ENCODE assay signal across 15 cellular contexts in genomic region chr17:42522798-42523278, GRCh38. TPM values are rescaled to one million over a fixed set of nuclear protein-coding genes. Genes with fewer than 3 reads are reported as not detected.
DNase-seq lines count a peak whose midpoint lies in the region; ATAC-seq, FAIRE-seq and TF ChIP-seq lines count a peak whose summit lies in the region.
"Had no signal": no experiment of that assay in that cellular context is flagged by ENCODE, and none has a peak within 500 bp of the region (broad histone marks: within the 10 kb centered on the region; RNA-seq: fewer than 3 reads in every experiment).

No MANE protein-coding gene starts in this region.

- H3K27me3 Mint-ChIP-seq in mesothelial cell of epicardium (ENCODE audit: low read depth), result no peaks in the 10 kb centered on the region
- H3K27me3 Mint-ChIP-seq: central memory CD8-positive, alpha-beta T cell had no signal

- H4K8ac ChIP-seq in H1 (ENCODE audit: extremely low read depth, insufficient read depth, low read length), result no peak overlapping the region

- H3K14ac ChIP-seq in H1 (ENCODE audit: insufficient read length), result no peak overlapping the region

- peaks cover 67% of the 10 kb centered on the region for H3K4me1 Mint-ChIP-seq in mesothelial cell of epicardium

- no peaks in the 10 kb centered on the region for H3K79me1 ChIP-seq in H1 (ENCODE audit: low read depth, low read length)

- ATAC-seq in GM18861 (IDR thresholded peaks at IDR 0.05; ENCODE audit: unreplicated experiment), result no peak
- no peak for ATAC-seq in GM19467 (IDR thresholded peaks at IDR 0.05; ENCODE audit: unreplicated experiment)
- ATAC-seq in GM19452 (IDR thresholded peaks at IDR 0.05; ENCODE audit: unreplicated experiment), result no peak

- H3K79me2 ChIP-seq in H1 (ENCODE audit: control insufficient read depth in 1 of 2, insufficient read depth in 2 of 2, low read length in 2 of 2), result no peaks in the 10 kb centered on the region

- H2BK20ac ChIP-seq in H1 (ENCODE audit: low read length), result no peak overlapping the region

- H3K18ac ChIP-seq in H1 (ENCODE audit: extremely low read depth, low read length), result no peak overlapping the region

- no peak overlapping the region for H4K91ac ChIP-seq in H1 (replicated peaks; ENCODE audit: insufficient read length, low read length)

- no peak overlapping the region for H2AFZ ChIP-seq in H1 (ENCODE audit: low read length)
- H2AFZ ChIP-seq: PC-9 had no signal

- no peak overlapping the region for H3K27ac ChIP-seq in H1 (ENCODE audit: low read depth, low read length)
- H3K27ac ChIP-seq in subcutaneous abdominal adipose tissue (ENCODE audit: low read depth, low read length), result peak overlapping the region; percentile 100
- H3K27ac ChIP-seq: PC-9 had no signal

- CTCF ChIA-PET in H1 (lab: Charles Lee; ENCODE audit: partially characterized antibody), result interaction anchor here (2.0 kb wide), 1 partner anchor 81 kb away, joined by 5 read pairs; no protein-coding TSS in a partner anchor

- H3K4me3 Mint-ChIP-seq in mesothelial cell of epicardium, result no peak overlapping the region
- H3K4me3 Mint-ChIP-seq: activated CD4-positive, alpha-beta memory T cell treated with anti-CD3 and anti-CD28 coated beads for 36 hours; central memory CD8-positive, alpha-beta T cell had no signal

- no peak overlapping the region for H2BK12ac ChIP-seq in H1 (ENCODE audit: low read depth, low read length)

- no peak overlapping the region for H2BK15ac ChIP-seq in H1 (ENCODE audit: low read length)

- H3K23ac ChIP-seq in H1 (ENCODE audit: insufficient read length), result no peak overlapping the region

- no peaks in the 10 kb centered on the region for H3K9me3 ChIP-seq in NT2/D1 (ENCODE audit: insufficient read depth, low read length)
- H3K9me3 ChIP-seq in H1 (ENCODE audit: insufficient read depth in 2 of 2, low read depth in 1 of 2, low read length in 1 of 2), result no peaks in the 10 kb centered on the region
- H3K9me3 ChIP-seq in subcutaneous abdominal adipose tissue (ENCODE audit: control insufficient read depth in 5 of 5, low read length in 5 of 5), result no peaks in the 10 kb centered on the region

- 88% methylated on average over 6 of the region's 8 CpGs; no CpG with 5 or more reads in 1 of the 2 experiments for WGBS in H1 (ENCODE audit: extremely low coverage in 1 of 2, insufficient coverage in 1 of 2, insufficient read length in 1 of 2, insufficient replicate concordance in 2 of 2, low coverage in 1 of 2, low lambda C conversion rate in 2 of 2, missing lambda C conversion rate in 1 of 2), 2 experiments

- peaks cover 2 to 7% of the 10 kb centered on the region in 2 experiments for H4K20me1 ChIP-seq in H1 (replicated peaks in 1 of 2; ENCODE audit: control insufficient read depth in 1 of 2, insufficient read depth in 2 of 2, low read length in 2 of 2)

- H2BK5ac ChIP-seq in H1 (ENCODE audit: low read depth, low read length), result no peak overlapping the region

- H3K4me2 ChIP-seq in H1 (ENCODE audit: insufficient read depth in 1 of 2, low read depth in 2 of 2, low read length in 2 of 2), result no peak overlapping the region
- H3K4me2 ChIP-seq: PC-9 had no signal

- H3K23me2 ChIP-seq in H1 (ENCODE audit: low read depth, low read length), result no peaks in the 10 kb centered on the region

- H3K36me3 Mint-ChIP-seq in mesothelial cell of epicardium, result peaks cover 10% of the 10 kb centered on the region

- peaks cover 46% of the 10 kb centered on the region for H3K4me1 ChIP-seq in NT2/D1 (ENCODE audit: insufficient read depth, insufficient read length)
- H3K4me1 ChIP-seq in H1 (replicated peaks in 1 of 4; ENCODE audit: control insufficient read depth in 3 of 4, insufficient read depth in 4 of 4, low read length in 3 of 4), result peaks cover 6 to 18% (median 15%) of the 10 kb centered on the region in 4 experiments
- peaks cover 47 to 75% (median 67%) of the 10 kb centered on the region in 5 donors for H3K4me1 ChIP-seq in subcutaneous abdominal adipose tissue (ENCODE audit: control insufficient read depth in 5 of 5, insufficient read depth in 5 of 5, low read length in 5 of 5)

- TF ChIP-seq CTCF in H1 (IDR thresholded peaks at IDR 0.05; ENCODE audit: control extremely low read depth in 1 of 3, insufficient read depth in 1 of 3, low read depth in 1 of 3, low read length in 3 of 3), result no peak
- no peak for TF ChIP-seq CTCF in mesothelial cell of epicardium (IDR thresholded peaks at IDR 0.05; ENCODE audit: unreplicated experiment)

- H3K36me3 ChIP-seq in NT2/D1 (ENCODE audit: insufficient read depth, insufficient read length, low read length) (peaks cover 34% of the 10 kb centered on the region), H1 (ENCODE audit: control insufficient read depth in 2 of 4, insufficient read depth in 4 of 4, low read length in 3 of 4) (peaks cover 3 to 9% (median 5%) of the 10 kb centered on the region in 4 experiments; a peak in 5 of 8 replicates), subcutaneous abdominal adipose tissue (ENCODE audit: control insufficient read depth in 5 of 5, insufficient read depth in 5 of 5, low read length in 5 of 5) (peaks cover 0 to 13% (median 2%) of the 10 kb centered on the region in 5 donors)

- no peaks in the 10 kb centered on the region for H3K9me3 Mint-ChIP-seq in mesothelial cell of epicardium
- H3K9me3 Mint-ChIP-seq: activated CD4-positive, alpha-beta memory T cell treated with anti-CD3 and anti-CD28 coated beads for 36 hours; central memory CD8-positive, alpha-beta T cell had no signal

- no peak overlapping the region for H2BK120ac ChIP-seq in H1 (replicated peaks; ENCODE audit: low read depth, low read length)

- no peak overlapping the region for H4K5ac ChIP-seq in H1 (ENCODE audit: insufficient read length, low read depth, low read length)

- H3K27me3 ChIP-seq in NT2/D1 (ENCODE audit: insufficient read depth, insufficient read length) (no peaks in the 10 kb centered on the region), H1 (replicated peaks in 1 of 4; ENCODE audit: control insufficient read depth in 3 of 4, extremely low read depth in 1 of 4, insufficient read depth in 3 of 4, low read length in 3 of 4) (no peaks in the 10 kb centered on the region; a peak in 3 of 7 replicates), subcutaneous abdominal adipose tissue (ENCODE audit: control insufficient read depth in 5 of 5, insufficient read depth in 4 of 5, low read length in 5 of 5) (no peaks in the 10 kb centered on the region)

- peak overlapping the region; percentile 99 for H3K27ac Mint-ChIP-seq in mesothelial cell of epicardium
- H3K27ac Mint-ChIP-seq: activated CD4-positive, alpha-beta memory T cell treated with anti-CD3 and anti-CD28 coated beads for 36 hours had no signal

- H3K4me3 ChIP-seq in NT2/D1 (ENCODE audit: insufficient read length, low read depth) (no peak overlapping the region), H1 (ENCODE audit: extremely low read depth in 1 of 4, insufficient read depth in 2 of 4, low read depth in 3 of 4, low read length in 4 of 4) (no peak overlapping the region), subcutaneous abdominal adipose tissue (ENCODE audit: low read depth in 1 of 5, low read length in 5 of 5) (no peak overlapping the region)
- H3K4me3 ChIP-seq: PC-9 had no signal

- no peak overlapping the region for H2AK5ac ChIP-seq in H1 (ENCODE audit: low read depth, low read length)

- no peak for FAIRE-seq in H1 (lab: Jason Lieb, UNC)
- FAIRE-seq: HTR-8/SVneo had no signal

- POLR2A ChIA-PET in H1 (lab: Charles Lee; ENCODE audit: partially characterized antibody), result interaction anchor here (0.7 to 0.9 kb wide), 2 partner anchors 11 to 15 kb away, joined by 3 read pairs; no protein-coding TSS in a partner anchor

- no peak for TF ChIP-seq EP300 in H1 (IDR thresholded peaks at IDR 0.05; ENCODE audit: borderline replicate concordance in 1 of 2, low read depth in 2 of 2, low read length in 2 of 2)

- DNase-seq in NT2/D1 (ENCODE audit: low read depth, low spot score) (no peak), H1 (ENCODE audit: low read depth in 1 of 2, low spot score in 2 of 2) (no peak), mesothelial cell of epicardium (ENCODE audit: low spot score in 2 of 2, unreplicated experiment in 2 of 2) (no peak), NCI-H1694 treated with DMSO at 0.1 percent for 48 hours (lab: John Stamatoyannopoulos, UW) (no peak)
- DNase-seq: activated CD4-positive, alpha-beta memory T cell treated with anti-CD3 and anti-CD28 coated beads for 36 hours; activated effector memory CD4-positive, alpha-beta T cell treated with anti-CD3 and anti-CD28 coated beads, Interleukin-2, amount 50 U/mL, for 16 hours; NCI-H2227 treated with DMSO at 0.1 percent for 48 hours; PC-9; T-helper 9 cell had no signal

- H3K9ac ChIP-seq in NT2/D1 (ENCODE audit: insufficient read length, low read depth), result peak overlapping the region; percentile 27
- H3K9ac ChIP-seq in H1 (replicated peaks in 1 of 4; ENCODE audit: extremely low read depth in 1 of 4, low read depth in 3 of 4, low read length in 3 of 4), result no peak overlapping the region
- peak overlapping the region in 3 of 5 donors; percentile 42 to 56 (median 44) for H3K9ac ChIP-seq in subcutaneous abdominal adipose tissue (ENCODE audit: low read length in 5 of 5)

- TF ChIP-seq POLR2A in H1 (IDR thresholded peaks at IDR 0.05; ENCODE audit: control extremely low read depth in 1 of 2, low read depth in 2 of 2, low read length in 2 of 2), result no peak

- H3K56ac ChIP-seq in H1 (replicated peaks; ENCODE audit: insufficient read length, low read depth, low read length), result no peak overlapping the region

- H3K4ac ChIP-seq in H1 (replicated peaks; ENCODE audit: insufficient read length, low read depth, low read length), result no peak overlapping the region

- no peak for TF ChIP-seq RAD21 in H1 (IDR thresholded peaks at IDR 0.05 in 1 of 2, conservative IDR thresholded peaks at IDR 0.05 in 1 of 2; ENCODE audit: low read depth in 2 of 2, low read length in 2 of 2)

RNA-seq across cellular contexts. Expression of gene NAGLU, which starts 13.2 kb away (rescaled TPM):
- 19.4 and 21.3 TPM in 2 replicates for total RNA-seq in H1 (2021; fragmentation: NEBNext Ultra II Directional; extraction: Animal tissue kit (Norgen Biotek cat#: 25700))
- polyA plus RNA-seq in H1 (2011; rRNA removed), result 21.6 and 34.5 TPM in 2 replicates
- polyA plus RNA-seq in H1 (2011; cell fraction: cytosol; rRNA removed), result 29.6 TPM
- polyA plus RNA-seq in H1 (2011; cell fraction: nucleus; rRNA removed), result 75.7 TPM
- polyA plus RNA-seq in H1 (2012, experiment 1 of 2), result 18.1 to 23.6 TPM (median 22.0 TPM) in 4 replicates
- 21.0 TPM for polyA plus RNA-seq in H1 (2012, experiment 2 of 2)
- polyA plus RNA-seq in H1 (2013, experiment 1 of 2), result 26.7 TPM
- polyA plus RNA-seq in H1 (2013, experiment 2 of 2), result 22.1 TPM
- polyA minus RNA-seq in H1 (2011; rRNA and poly(A)+ RNA removed), result 10.9 and 12.6 TPM in 2 replicates
- 18.3 TPM for polyA minus RNA-seq in H1 (2011; cell fraction: cytosol; rRNA and poly(A)+ RNA removed)
- 27.9 TPM for polyA minus RNA-seq in H1 (2011; cell fraction: nucleus; rRNA and poly(A)+ RNA removed)
- 31.0 to 31.9 TPM (median 31.5 TPM) in 3 replicates for total RNA-seq in mesothelial cell of epicardium

RNA-seq across cellular contexts. Expression of gene HSD17B1, which starts 29.9 kb away (rescaled TPM):
- 0.88 and 1.1 TPM in 2 replicates for total RNA-seq in H1 (2021; fragmentation: NEBNext Ultra II Directional; extraction: Animal tissue kit (Norgen Biotek cat#: 25700))
- polyA plus RNA-seq in H1 (2011; rRNA removed), result 1.0 and 1.8 TPM in 2 replicates
- polyA plus RNA-seq in H1 (2011; cell fraction: cytosol; rRNA removed), result 1.1 TPM
- polyA plus RNA-seq in H1 (2011; cell fraction: nucleus; rRNA removed), result 3.2 TPM
- polyA plus RNA-seq in H1 (2012, experiment 1 of 2), result 0.76 to 1.6 TPM (median 1.5 TPM) in 4 replicates
- polyA plus RNA-seq in H1 (2012, experiment 2 of 2), result 0.97 TPM
- 0.83 TPM for polyA plus RNA-seq in H1 (2013, experiment 1 of 2)
- 0.75 TPM for polyA plus RNA-seq in H1 (2013, experiment 2 of 2)
- 0.41 and 0.54 TPM in 2 replicates for polyA minus RNA-seq in H1 (2011; rRNA and poly(A)+ RNA removed)
- not detected for polyA minus RNA-seq in H1 (2011; cell fraction: cytosol; rRNA and poly(A)+ RNA removed)
- polyA minus RNA-seq in H1 (2011; cell fraction: nucleus; rRNA and poly(A)+ RNA removed), result 1.6 TPM
- total RNA-seq in mesothelial cell of epicardium, result 1.6 to 3.0 TPM (median 2.2 TPM) in 3 replicates

RNA-seq across cellular contexts. Expression of gene COASY, which starts 39.1 kb away (rescaled TPM):
- total RNA-seq in H1 (2021; fragmentation: NEBNext Ultra II Directional; extraction: Animal tissue kit (Norgen Biotek cat#: 25700)), result 100 and 109 TPM in 2 replicates
- polyA plus RNA-seq in H1 (2011; rRNA removed), result 64.5 and 110 TPM in 2 replicates
- polyA plus RNA-seq in H1 (2011; cell fraction: cytosol; rRNA removed), result 53.4 TPM
- polyA plus RNA-seq in H1 (2011; cell fraction: nucleus; rRNA removed), result 187 TPM
- polyA plus RNA-seq in H1 (2012, experiment 1 of 2), result 103 to 110 TPM (median 106 TPM) in 4 replicates
- polyA plus RNA-seq in H1 (2012, experiment 2 of 2), result 95.9 TPM
- polyA plus RNA-seq in H1 (2013, experiment 1 of 2), result 125 TPM
- polyA plus RNA-seq in H1 (2013, experiment 2 of 2), result 124 TPM
- polyA minus RNA-seq in H1 (2011; rRNA and poly(A)+ RNA removed), result 41.2 and 50.8 TPM in 2 replicates
- polyA minus RNA-seq in H1 (2011; cell fraction: cytosol; rRNA and poly(A)+ RNA removed), result 35.5 TPM
- 34.3 TPM for polyA minus RNA-seq in H1 (2011; cell fraction: nucleus; rRNA and poly(A)+ RNA removed)
- total RNA-seq in mesothelial cell of epicardium, result 60.7 to 62.0 TPM (median 61.4 TPM) in 3 replicates

RNA-seq across cellular contexts. Expression of gene MLX, which starts 44.1 kb away (rescaled TPM):
- total RNA-seq in H1 (2021; fragmentation: NEBNext Ultra II Directional; extraction: Animal tissue kit (Norgen Biotek cat#: 25700)), result 27.5 and 34.2 TPM in 2 replicates
- polyA plus RNA-seq in H1 (2011; rRNA removed), result 25.4 and 27.0 TPM in 2 replicates
- polyA plus RNA-seq in H1 (2011; cell fraction: cytosol; rRNA removed), result 30.8 TPM
- 56.8 TPM for polyA plus RNA-seq in H1 (2011; cell fraction: nucleus; rRNA removed)
- polyA plus RNA-seq in H1 (2012, experiment 1 of 2), result 28.6 to 35.7 TPM (median 31.2 TPM) in 4 replicates
- 36.6 TPM for polyA plus RNA-seq in H1 (2012, experiment 2 of 2)
- 34.8 TPM for polyA plus RNA-seq in H1 (2013, experiment 1 of 2)
- 33.0 TPM for polyA plus RNA-seq in H1 (2013, experiment 2 of 2)
- polyA minus RNA-seq in H1 (2011; rRNA and poly(A)+ RNA removed), result 44.0 and 45.4 TPM in 2 replicates
- polyA minus RNA-seq in H1 (2011; cell fraction: cytosol; rRNA and poly(A)+ RNA removed), result 17.0 TPM
- polyA minus RNA-seq in H1 (2011; cell fraction: nucleus; rRNA and poly(A)+ RNA removed), result 35.2 TPM
- 26.1 to 27.8 TPM (median 27.0 TPM) in 3 replicates for total RNA-seq in mesothelial cell of epicardium

RNA-seq across cellular contexts. Expression of gene PSMC3IP, which starts 54.7 kb away (rescaled TPM):
- total RNA-seq in H1 (2021; fragmentation: NEBNext Ultra II Directional; extraction: Animal tissue kit (Norgen Biotek cat#: 25700)), result 21.9 and 22.7 TPM in 2 replicates
- polyA plus RNA-seq in H1 (2011; rRNA removed), result 9.5 and 11.5 TPM in 2 replicates
- 18.9 TPM for polyA plus RNA-seq in H1 (2011; cell fraction: cytosol; rRNA removed)
- 16.3 TPM for polyA plus RNA-seq in H1 (2011; cell fraction: nucleus; rRNA removed)
- 26.9 to 30.2 TPM (median 28.3 TPM) in 4 replicates for polyA plus RNA-seq in H1 (2012, experiment 1 of 2)
- polyA plus RNA-seq in H1 (2012, experiment 2 of 2), result 7.3 TPM
- 24.6 TPM for polyA plus RNA-seq in H1 (2013, experiment 1 of 2)
- polyA plus RNA-seq in H1 (2013, experiment 2 of 2), result 22.9 TPM
- polyA minus RNA-seq in H1 (2011; rRNA and poly(A)+ RNA removed), result 7.3 and 10.0 TPM in 2 replicates
- polyA minus RNA-seq in H1 (2011; cell fraction: cytosol; rRNA and poly(A)+ RNA removed), result 7.6 TPM
- polyA minus RNA-seq in H1 (2011; cell fraction: nucleus; rRNA and poly(A)+ RNA removed), result 17.1 TPM
- 8.3 to 9.8 TPM (median 9.7 TPM) in 3 replicates for total RNA-seq in mesothelial cell of epicardium

Comparison
In these comparisons a context has a peak if more than half of its experiments do, and no peak if none do; other contexts are left out.
1. H3K9ac ChIP-seq: peak in NT2/D1 (single experiment) and subcutaneous abdominal adipose tissue (3 of 5); none in H1 (0 of 4).